9 cellular contexts compared by ENCODE assay signal in the genomic region with DNA sequence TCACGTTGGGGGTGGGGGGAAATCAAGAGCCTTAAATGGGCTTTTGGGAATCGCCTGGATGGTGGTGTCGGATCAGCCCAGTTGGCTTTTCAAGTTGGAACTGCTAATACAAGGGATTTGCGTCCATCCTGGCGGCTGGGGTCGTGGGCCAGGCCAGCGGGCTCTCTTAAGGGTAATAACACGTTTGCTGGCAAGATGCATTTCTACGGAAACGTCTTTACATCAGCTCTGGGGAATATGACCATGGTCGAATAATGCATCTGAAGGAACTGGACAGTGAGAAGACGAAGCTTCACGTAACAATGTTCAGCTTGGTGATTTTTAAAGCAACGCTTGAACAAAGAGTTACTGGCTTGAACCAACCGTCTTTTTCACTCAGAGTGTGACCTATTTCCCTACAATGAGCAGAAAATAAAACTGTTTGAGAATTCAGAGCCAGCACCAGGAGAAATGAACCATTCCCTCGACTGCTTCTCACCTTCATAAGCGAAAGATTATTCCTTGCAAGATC. TPM values are rescaled to one million over a fixed set of nuclear protein-coding genes. Genes with fewer than 3 reads are reported as not detected.
DNase-seq lines count a peak whose midpoint lies in the region; ATAC-seq and TF ChIP-seq lines count a peak whose summit lies in the region.
"Had no signal": no experiment of that assay in that cellular context is flagged by ENCODE, and none has a peak within 500 bp of the region (broad histone marks: within the 10 kb centered on the region; RNA-seq: fewer than 3 reads in every experiment).

No MANE protein-coding gene starts in this region.

- intact Hi-C loops in activated CD4-positive, alpha-beta T cell treated with anti-CD3 and anti-CD28 coated beads for 36 hours (cut with DNase I, micrococcal nuclease): loop anchor here (2.0 to 5.0 kb wide), 2 partner anchors 223 to 225 kb away; no protein-coding TSS in a partner anchor
- intact Hi-C loops in Panc1 (cut with micrococcal nuclease; ENCODE audit: unreplicated experiment): loop anchor here (5.0 to 10.0 kb wide), 4 partner anchors 441 to 1673 kb away; no protein-coding TSS in a partner anchor

- peaks cover 2% of the 10 kb centered on the region for H3K36me3 Mint-ChIP-seq in activated CD4-positive, alpha-beta T cell treated with anti-CD3 and anti-CD28 coated beads, Interleukin-2, amount 10 ng/mL, durations not matched to agents 7 days and 5 days (ENCODE audit: low read depth)
- H3K36me3 Mint-ChIP-seq in activated CD4-positive, alpha-beta T cell treated with anti-CD3 and anti-CD28 coated beads for 36 hours (ENCODE audit: low read depth): no peaks in the 10 kb centered on the region

- no peak overlapping the region for H3K27ac Mint-ChIP-seq in activated CD4-positive, alpha-beta T cell treated with anti-CD3 and anti-CD28 coated beads, Interleukin-2, amount 10 ng/mL, durations not matched to agents 7 days and 5 days
- no peak overlapping the region for H3K27ac Mint-ChIP-seq in activated CD4-positive, alpha-beta T cell treated with anti-CD3 and anti-CD28 coated beads for 36 hours
- H3K27ac Mint-ChIP-seq: dendritic cell treated with granulocyte-macrophage colony-stimulating factor and Interleukin-4, amounts not matched to agents 40 ng/mL and 50 ng/mL, for 4 days had no signal

- no peak for ATAC-seq in activated CD4-positive, alpha-beta T cell treated with anti-CD3 and anti-CD28 coated beads for 36 hours
- ATAC-seq in Panc1 (no peak), GM19455 (IDR thresholded peaks at IDR 0.05; ENCODE audit: unreplicated experiment) (no peak)

- CTCF ChIA-PET in activated CD4-positive, alpha-beta T cell treated with anti-CD3 and anti-CD28 coated beads, Interleukin-2, amount 10 ng/mL, durations not matched to agents 7 days and 5 days (lab: Charles Lee): no interaction called here
- CTCF ChIA-PET in activated CD4-positive, alpha-beta T cell treated with anti-CD3 and anti-CD28 coated beads for 36 hours (lab: Charles Lee): interaction anchor here (0.7 kb wide), 1 partner anchor 11 kb away, joined by 3 read pairs; no protein-coding TSS in a partner anchor
- CTCF ChIA-PET in Panc1 (lab: Charles Lee): interaction anchor here (0.6 to 0.7 kb wide), 4 partner anchors 30 to 361 kb away, joined by 3 to 11 read pairs (median 8); no protein-coding TSS in a partner anchor

- H3K4me3 ChIP-seq in Panc1 (ENCODE audit: low read depth in 2 of 2, low read length in 2 of 2) (peak overlapping the region; percentile 78 to 86), muscle layer of colon (ENCODE audit: low read depth in 1 of 2, low read length in 2 of 2) (peak overlapping the region; percentile 17 to 93)

- peak overlapping the region; percentile 57 for H3K27ac ChIP-seq in Panc1 (ENCODE audit: low read length)
- peak overlapping the region; percentile 97 for H3K27ac ChIP-seq in epithelial cell of prostate
- H3K27ac ChIP-seq in muscle layer of colon (ENCODE audit: low read depth, low read length): peak overlapping the region; percentile 89

- H3K4me1 ChIP-seq in Panc1 (ENCODE audit: control insufficient read depth, insufficient read depth, low read length): peaks cover 6% of the 10 kb centered on the region; the same call in 1 of the 2 replicates
- no peaks in the 10 kb centered on the region for H3K4me1 ChIP-seq in muscle layer of colon (ENCODE audit: insufficient read depth, low read length)

- POLR2A ChIA-PET in activated CD4-positive, alpha-beta T cell treated with anti-CD3 and anti-CD28 coated beads, Interleukin-2, amount 10 ng/mL, durations not matched to agents 7 days and 5 days (lab: Charles Lee): no interaction called here
- POLR2A ChIA-PET in activated CD4-positive, alpha-beta T cell treated with anti-CD3 and anti-CD28 coated beads for 36 hours (lab: Charles Lee): no interaction called here
- POLR2A ChIA-PET in Panc1 (lab: Charles Lee): interaction anchor here (0.8 kb wide), 1 partner anchor 32 kb away, joined by 3 read pairs; no protein-coding TSS in a partner anchor

- TF ChIP-seq CTCF in Panc1 (IDR thresholded peaks at IDR 0.05): no peak

- H3K27me3 ChIP-seq in Panc1 (ENCODE audit: control insufficient read depth, insufficient read depth, low read length) (peaks cover 23% of the 10 kb centered on the region), muscle layer of colon (ENCODE audit: control insufficient read depth in 1 of 2, insufficient read depth in 2 of 2, low read length in 2 of 2) (no peaks in the 10 kb centered on the region)

- DNase-seq in activated CD4-positive, alpha-beta T cell treated with anti-CD3 and anti-CD28 coated beads, Interleukin-2, amount 10 ng/mL, durations not matched to agents 7 days and 5 days: no peak
- DNase-seq in activated CD4-positive, alpha-beta T cell treated with anti-CD3 and anti-CD28 coated beads for 36 hours: no peak
- DNase-seq in Panc1 (ENCODE audit: low read depth, low spot score): no peak
- DNase-seq in epithelial cell of prostate (ENCODE audit: low read depth, low spot score): no peak
- no peak for DNase-seq in SW 1271 (lab: John Stamatoyannopoulos, UW)
- no peak for DNase-seq in ureter (ENCODE audit: low spot score)

- H3K4me1 Mint-ChIP-seq in activated CD4-positive, alpha-beta T cell treated with anti-CD3 and anti-CD28 coated beads, Interleukin-2, amount 10 ng/mL, durations not matched to agents 7 days and 5 days: peaks cover 14% of the 10 kb centered on the region
- H3K4me1 Mint-ChIP-seq in activated CD4-positive, alpha-beta T cell treated with anti-CD3 and anti-CD28 coated beads for 36 hours: peaks cover 13% of the 10 kb centered on the region

- peaks cover 4% of the 10 kb centered on the region; the same call in 1 of the 2 replicates for H3K36me3 ChIP-seq in Panc1 (ENCODE audit: control insufficient read depth, insufficient read depth, low read length)
- H3K36me3 ChIP-seq in muscle layer of colon (ENCODE audit: insufficient read depth, low read length): no peaks in the 10 kb centered on the region

- H3K9me3 ChIP-seq in Panc1 (ENCODE audit: control insufficient read depth, insufficient read depth, low read depth, low read length) (no peaks in the 10 kb centered on the region), muscle layer of colon (ENCODE audit: low read length) (no peaks in the 10 kb centered on the region)

- in situ Hi-C loops in Panc1 (cut with HindIII; ENCODE audit: low pct_unique_long_range_greater_than_20kb, low sequenced_read_pairs): no loop called here

- H3K4me3 Mint-ChIP-seq in activated CD4-positive, alpha-beta T cell treated with anti-CD3 and anti-CD28 coated beads, Interleukin-2, amount 10 ng/mL, durations not matched to agents 7 days and 5 days: peak overlapping the region; percentile 51
- no peak overlapping the region for H3K4me3 Mint-ChIP-seq in activated CD4-positive, alpha-beta T cell treated with anti-CD3 and anti-CD28 coated beads for 36 hours
- H3K4me3 Mint-ChIP-seq: dendritic cell treated with granulocyte-macrophage colony-stimulating factor and Interleukin-4, amounts not matched to agents 40 ng/mL and 50 ng/mL, for 4 days had no signal

- no peaks in the 10 kb centered on the region for H3K9me3 Mint-ChIP-seq in activated CD4-positive, alpha-beta T cell treated with anti-CD3 and anti-CD28 coated beads, Interleukin-2, amount 10 ng/mL, durations not matched to agents 7 days and 5 days
- H3K9me3 Mint-ChIP-seq in activated CD4-positive, alpha-beta T cell treated with anti-CD3 and anti-CD28 coated beads for 36 hours (ENCODE audit: low read depth): no peaks in the 10 kb centered on the region
- H3K9me3 Mint-ChIP-seq: dendritic cell treated with granulocyte-macrophage colony-stimulating factor and Interleukin-4, amounts not matched to agents 40 ng/mL and 50 ng/mL, for 4 days had no signal

- peak overlapping the region; percentile 99 for H3K9ac ChIP-seq in muscle layer of colon (ENCODE audit: low read length)

- no TSS peak for BruUV-seq in Panc1 (replicated peaks; lab: Mats Ljungman, UMichigan)

- peaks cover 45% of the 10 kb centered on the region for H3K27me3 Mint-ChIP-seq in activated CD4-positive, alpha-beta T cell treated with anti-CD3 and anti-CD28 coated beads, Interleukin-2, amount 10 ng/mL, durations not matched to agents 7 days and 5 days
- H3K27me3 Mint-ChIP-seq in activated CD4-positive, alpha-beta T cell treated with anti-CD3 and anti-CD28 coated beads for 36 hours: peaks cover 38% of the 10 kb centered on the region

RNA-seq across cellular contexts. Expression of gene MARCKS, which starts 1.6 kb away (rescaled TPM):
- under 1 TPM in 1 of 2 experiments, not detected in 1; 0.04 TPM for total RNA-seq in activated CD4-positive, alpha-beta T cell treated with anti-CD3 and anti-CD28 coated beads, Interleukin-2, amount 10 ng/mL, durations not matched to agents 7 days and 5 days
- total RNA-seq in activated CD4-positive, alpha-beta T cell treated with anti-CD3 and anti-CD28 coated beads for 36 hours: under 1 TPM; 0.27 to 0.42 TPM
- 35.3 TPM for total RNA-seq in Panc1 (2021; ENCODE audit: unreplicated experiment)
- polyA plus RNA-seq in Panc1 (2012; ENCODE audit: insufficient read length): 30.9 TPM
- 150 TPM for total RNA-seq in ureter

Comparison
In these comparisons a context has a peak if more than half of its experiments do, and no peak if none do; other contexts are left out.
1. RNA of gene MARCKS, which starts 1.6 kb away (total RNA-seq): 150 TPM in ureter (single experiment) and 35.3 TPM in Panc1 (single experiment); 0.27 to 0.42 TPM in activated CD4-positive, alpha-beta T cell treated with anti-CD3 and anti-CD28 coated beads for 36 hours and 0.04 TPM in activated CD4-positive, alpha-beta T cell treated with anti-CD3 and anti-CD28 coated beads, Interleukin-2, amount 10 ng/mL, durations not matched to agents 7 days and 5 days; every median in the first group is over 10 times any median in the second.
2. Peak in every context shown above with its lines, with median percentiles within 50 percentile points of each other: H3K27ac ChIP-seq.